ENCODE assay signal across 8 cellular contexts in genomic region chr1:167447521-167448136, GRCh38.
A peak's percentile ranks its signal among the peaks of the same experiment; 100 is the strongest.
DNase-seq lines count a peak whose midpoint lies in the region; ATAC-seq and TF ChIP-seq lines count a peak whose summit lies in the region.

No MANE protein-coding gene starts in this region.

- H3K36me3 Mint-ChIP-seq in T-helper 2 cell treated with Interferon-gamma antibody and Interleukin-4, amounts not matched to agents 5 μg/mL and 100 μg/mL, for 36 hours (ENCODE audit: low read depth), result peaks cover 33% of the 10 kb centered on the region
- H3K36me3 Mint-ChIP-seq in glutamatergic neuron (ENCODE audit: unreplicated experiment), result no peaks in the 10 kb centered on the region

- intact Hi-C loops in ascending aorta (cut with DNase I), result no loop called here

- peaks cover 65% of the 10 kb centered on the region for H3K4me1 Mint-ChIP-seq in T-helper 2 cell treated with Interferon-gamma antibody and Interleukin-4, amounts not matched to agents 5 μg/mL and 100 μg/mL, for 36 hours (ENCODE audit: low read depth)
- H3K4me1 Mint-ChIP-seq in glutamatergic neuron (ENCODE audit: low read depth, unreplicated experiment), result peaks cover 4% of the 10 kb centered on the region

- H3K27ac Mint-ChIP-seq in T-helper 2 cell treated with Interferon-gamma antibody and Interleukin-4, amounts not matched to agents 5 μg/mL and 100 μg/mL, for 36 hours, result peak overlapping the region; percentile 95
- H3K27ac Mint-ChIP-seq in glutamatergic neuron (ENCODE audit: unreplicated experiment), result no peak overlapping the region

- peak overlapping the region; percentile 78 for H3K4me3 Mint-ChIP-seq in T-helper 2 cell treated with Interferon-gamma antibody and Interleukin-4, amounts not matched to agents 5 μg/mL and 100 μg/mL, for 36 hours
- H3K4me3 Mint-ChIP-seq in glutamatergic neuron (ENCODE audit: unreplicated experiment), result no peak overlapping the region

- H3K27ac ChIP-seq in ascending aorta, result no peak overlapping the region

- no peaks in the 10 kb centered on the region for H3K27me3 Mint-ChIP-seq in T-helper 2 cell treated with Interferon-gamma antibody and Interleukin-4, amounts not matched to agents 5 μg/mL and 100 μg/mL, for 36 hours (ENCODE audit: low read depth)
- H3K27me3 Mint-ChIP-seq in glutamatergic neuron (ENCODE audit: unreplicated experiment), result peaks cover 6% of the 10 kb centered on the region

- no peaks in the 10 kb centered on the region for H3K9me3 Mint-ChIP-seq in T-helper 2 cell treated with Interferon-gamma antibody and Interleukin-4, amounts not matched to agents 5 μg/mL and 100 μg/mL, for 36 hours
- peaks cover 2% of the 10 kb centered on the region for H3K9me3 Mint-ChIP-seq in glutamatergic neuron (ENCODE audit: unreplicated experiment)

- no peak for TF ChIP-seq POLR2A in GM18505 (IDR thresholded peaks at IDR 0.05; ENCODE audit: borderline replicate concordance, extremely low read depth, insufficient read depth, insufficient read length)

- DNase-seq in T-helper 2 cell treated with Interferon-gamma antibody and Interleukin-4, amounts not matched to agents 5 μg/mL and 100 μg/mL, for 36 hours (ENCODE audit: low spot score), result peak; percentile 81
- DNase-seq in ascending aorta (ENCODE audit: low spot score in 2 of 2) (peak; percentile 34 to 67), SK-N-DZ (ENCODE audit: low spot score) (no peak), glutamatergic neuron (no peak), EL (no peak)
- DNase-seq in stimulated activated CD4-positive, alpha-beta T cell treated with anti-CD3 and anti-CD28 coated beads, Interleukin-15, amount 100 ng/mL, for 1 hour (ENCODE audit: low read depth in 1 of 2, low spot score in 1 of 2), result peak; percentile 43 to 46

- H3K9me3 ChIP-seq in ascending aorta, result no peaks in the 10 kb centered on the region

- no peaks in the 10 kb centered on the region for H3K27me3 ChIP-seq in ascending aorta

- TF ChIP-seq CTCF in ascending aorta (IDR thresholded peaks at IDR 0.05) (no peak), glutamatergic neuron (IDR thresholded peaks at IDR 0.05; ENCODE audit: partially characterized antibody, unreplicated experiment) (no peak)

- peak; percentile 81 for ATAC-seq in GM18505 (IDR thresholded peaks at IDR 0.05; ENCODE audit: unreplicated experiment)
- ATAC-seq in HG03354 (IDR thresholded peaks at IDR 0.05; ENCODE audit: poor library complexity, severe bottlenecking, unreplicated experiment), result peak; percentile 84

- no peak overlapping the region for H3K4me3 ChIP-seq in ascending aorta

- no peaks in the 10 kb centered on the region for H3K4me1 ChIP-seq in ascending aorta

- no peaks in the 10 kb centered on the region for H3K36me3 ChIP-seq in ascending aorta

Comparison
In these comparisons a context has a peak if more than half of its experiments do, and no peak if none do; other contexts are left out.
1. DNase-seq: peak in T-helper 2 cell treated with Interferon-gamma antibody and Interleukin-4, amounts not matched to agents 5 μg/mL and 100 μg/mL, for 36 hours (single experiment), ascending aorta (2 of 2) and stimulated activated CD4-positive, alpha-beta T cell treated with anti-CD3 and anti-CD28 coated beads, Interleukin-15, amount 100 ng/mL, for 1 hour (2 of 2); none in SK-N-DZ (single experiment), glutamatergic neuron (single experiment) and EL (single experiment).